ENCODE assay signal across 8 cellular contexts in genomic region chr6:30679765-30680535, GRCh38. TPM values are rescaled to one million over a fixed set of nuclear protein-coding genes. Genes with fewer than 3 reads are reported as not detected.
DNase-seq lines count a peak whose midpoint lies in the region; ATAC-seq, FAIRE-seq and TF ChIP-seq lines count a peak whose summit lies in the region.

No MANE protein-coding gene starts in this region.

- no peak overlapping the region for H3K18ac ChIP-seq in mesenchymal stem cell (ENCODE audit: low read depth in 1 of 2, low read length in 2 of 2)

- H3K4ac ChIP-seq in mesenchymal stem cell (ENCODE audit: low read depth in 1 of 2, low read length in 2 of 2) = no peak overlapping the region

- H3K14ac ChIP-seq in mesenchymal stem cell (ENCODE audit: low read length in 2 of 2) = no peak overlapping the region

- no TSS peak for BruUV-seq in GM12878 (replicated peaks; lab: Mats Ljungman, UMichigan)

- ATAC-seq in heart left ventricle (no peak), left ventricle myocardium superior (no peak), GM12878 (no peak), GM21423 (IDR thresholded peaks at IDR 0.05; ENCODE audit: unreplicated experiment) (no peak), HG03025 (IDR thresholded peaks at IDR 0.05; ENCODE audit: low FRiP score, unreplicated experiment) (no peak)

- CTCF ChIA-PET in GM12878 (lab: Yijun Ruan, JAX) = interaction anchor here (0.7 to 9.5 kb wide), 22 partner anchors 9 to 618 kb away, joined by 3 to 487 read pairs (median 5); partner anchors contain the start of genes MDC1, NRM, TUBB and VARS2

- RAD21 ChIA-PET in GM12878 (lab: Charles Lee; ENCODE audit: unreplicated experiment) = interaction anchor here (0.7 to 14.2 kb wide), 16 partner anchors 8 to 234 kb away, joined by 3 to 232 read pairs (median 6); partner anchors contain the start of genes ABCF1, MDC1, TUBB and VARS2

- H2BK120ac ChIP-seq in mesenchymal stem cell (ENCODE audit: low read depth, low read length) = no peak overlapping the region

- peaks cover 66% of the 10 kb centered on the region for H3K79me2 ChIP-seq in GM12878 (ENCODE audit: control insufficient read depth, insufficient read depth, low read length)

- H3K9ac ChIP-seq in GM12878 (ENCODE audit: control insufficient read depth, insufficient read depth, low read length) = peak overlapping the region; percentile 73
- peak overlapping the region; percentile 83 for H3K9ac ChIP-seq in mesenchymal stem cell (ENCODE audit: low read length)

- H3K36me3 ChIP-seq in heart left ventricle = peaks cover 0 to 63% (median 43%) of the 10 kb centered on the region in 9 donors
- H3K36me3 ChIP-seq in GM12878 (ENCODE audit: control insufficient read depth in 2 of 2, insufficient read depth in 2 of 2, low read length in 1 of 2) = peaks cover 10 to 24% of the 10 kb centered on the region in 2 experiments
- H3K36me3 ChIP-seq in mesenchymal stem cell (ENCODE audit: control insufficient read depth in 1 of 2, insufficient read depth in 2 of 2, low read depth in 1 of 2, low read length in 2 of 2) = peaks cover 56% of the 10 kb centered on the region in 2 experiments
- H3K36me3 ChIP-seq in vagina = peaks cover 0 to 30% of the 10 kb centered on the region in 2 donors

- no peak overlapping the region for H2AFZ ChIP-seq in GM12878 (ENCODE audit: control insufficient read depth, low read depth, low read length)
- H2AFZ ChIP-seq in mesenchymal stem cell (ENCODE audit: low read depth, low read length) = no peak overlapping the region

- H2BK15ac ChIP-seq in mesenchymal stem cell (ENCODE audit: low read depth, poor library complexity, severe bottlenecking) = peak overlapping the region; percentile 8

- H2BK5ac ChIP-seq in mesenchymal stem cell (ENCODE audit: low read depth, low read length, poor library complexity, severe bottlenecking) = no peak overlapping the region

- peaks cover 3% of the 10 kb centered on the region for H3K79me1 ChIP-seq in mesenchymal stem cell (replicated peaks; ENCODE audit: low read length, poor library complexity, severe bottlenecking)

- H4K8ac ChIP-seq in mesenchymal stem cell (ENCODE audit: low read length) = no peak overlapping the region

- no peak for TF ChIP-seq RAD21 in GM12878 (IDR thresholded peaks at IDR 0.05; ENCODE audit: insufficient read depth, low read depth, low read length)

- H3K4me3 ChIP-seq in heart left ventricle (peak overlapping the region in 6 of 12 donors; percentile 0 to 94 (median 26)), GM12878 (peak overlapping the region; percentile 100), mesenchymal stem cell (ENCODE audit: insufficient read depth in 1 of 2, low read depth in 1 of 2, low read length in 2 of 2) (peak overlapping the region in 1 of 2 experiments; percentile 70), vagina (peak overlapping the region; percentile 9 to 21)

- H3K27me3 ChIP-seq in heart left ventricle (no peaks in the 10 kb centered on the region), GM12878 (replicated peaks in 1 of 2; ENCODE audit: control insufficient read depth in 2 of 2, insufficient read depth in 2 of 2, low read length in 1 of 2) (no peaks in the 10 kb centered on the region), mesenchymal stem cell (ENCODE audit: control insufficient read depth in 1 of 2, insufficient read depth in 1 of 2, low read length in 2 of 2) (no peaks in the 10 kb centered on the region), vagina (no peaks in the 10 kb centered on the region)

- POLR2A ChIA-PET in GM12878 (lab: Charles Lee) = interaction anchor here (0.6 to 9.5 kb wide), 9 partner anchors 10 to 65 kb away, joined by 3 to 200 read pairs (median 8); partner anchors contain the start of genes MDC1, MRPS18B, NRM and PPP1R10

- no peak overlapping the region for H2AK5ac ChIP-seq in mesenchymal stem cell (ENCODE audit: low read length, severe bottlenecking)

- DNase-seq in heart left ventricle = no peak
- DNase-seq in left ventricle myocardium superior = no peak
- DNase-seq in GM12878 (ENCODE audit: low read depth, low spot score) = no peak
- DNase-seq in mesenchymal stem cell = no peak
- no peak for DNase-seq in vagina (ENCODE audit: extremely low spot score in 2 of 2)
- no peak for DNase-seq in iPS-NIHi7 (ENCODE audit: extremely low spot score)

- TF ChIP-seq EP300 in GM12878 (IDR thresholded peaks at IDR 0.05; ENCODE audit: borderline replicate concordance in 1 of 2, control insufficient read depth in 1 of 2, low read depth in 2 of 2, low read length in 2 of 2) = no peak

- H3K27ac ChIP-seq in heart left ventricle = peak overlapping the region in 7 of 12 donors; percentile 0 to 100 (median 32)
- H3K27ac ChIP-seq in GM12878 (ENCODE audit: control insufficient read depth, insufficient read depth) = peak overlapping the region; percentile 65
- H3K27ac ChIP-seq in mesenchymal stem cell (ENCODE audit: low read length, poor library complexity, severe bottlenecking) = peak overlapping the region; percentile 54
- H3K27ac ChIP-seq in vagina = peak overlapping the region; percentile 92

- TF ChIP-seq CTCF in heart left ventricle (IDR thresholded peaks at IDR 0.05) = no peak
- TF ChIP-seq CTCF in GM12878 (IDR thresholded peaks at IDR 0.05 in 2 of 3, conservative IDR thresholded peaks at IDR 0.05 in 1 of 3; ENCODE audit: control insufficient read depth in 2 of 3, extremely low read depth in 1 of 3, insufficient read depth in 1 of 3, low read depth in 3 of 3, low read length in 3 of 3) = no peak
- TF ChIP-seq CTCF in vagina (IDR thresholded peaks at IDR 0.05) = no peak

- TF ChIP-seq POLR2A in heart left ventricle (IDR thresholded peaks at IDR 0.05) = no peak
- no peak for TF ChIP-seq POLR2A in GM12878 (IDR thresholded peaks at IDR 0.05; ENCODE audit: low read depth, low read length)
- no peak for TF ChIP-seq POLR2A in vagina (IDR thresholded peaks at IDR 0.05)

- H3K9me3 ChIP-seq in heart left ventricle (no peaks in the 10 kb centered on the region), GM12878 (replicated peaks; ENCODE audit: control insufficient read depth, insufficient read depth, low read length) (no peaks in the 10 kb centered on the region), mesenchymal stem cell (ENCODE audit: control insufficient read depth, low read length) (no peaks in the 10 kb centered on the region), vagina (no peaks in the 10 kb centered on the region)

- no peak overlapping the region for H4K91ac ChIP-seq in mesenchymal stem cell (ENCODE audit: low read length)

- peaks cover 5% of the 10 kb centered on the region; the same call in 1 of the 2 replicates for H4K20me1 ChIP-seq in GM12878 (ENCODE audit: control insufficient read depth, insufficient read depth)

- no peak for FAIRE-seq in GM12878 (lab: Jason Lieb, UNC)

- intact Hi-C loops in heart left ventricle (cut with DNase I) = loop anchor here (1.0 to 10.0 kb wide), 14 partner anchors 42 to 405 kb away; partner anchors contain the start of genes DDR1 (in 3 of the 10) and HLA-E (in 3 of the 10)
- intact Hi-C loops in left ventricle myocardium superior (cut with micrococcal nuclease) = loop anchor here (2.0 kb wide), 1 partner anchor 43 kb away; no protein-coding TSS in a partner anchor
- intact Hi-C loops in GM12878 (cut with micrococcal nuclease; ENCODE audit: unreplicated experiment) = loop anchor here (1.0 to 5.0 kb wide), 4 partner anchors 42 to 197 kb away; no protein-coding TSS in a partner anchor
- intact Hi-C loops in vagina (cut with DNase I) = loop anchor here (1.0 to 10.0 kb wide), 3 partner anchors 42 to 205 kb away; partner anchors contain the start of genes DDR1, MRPS18B and PPP1R10

- WGBS in heart left ventricle, 4 donors = 58 to 70% (median 69%) methylated on average over 7 of the region's 7 CpGs
- 2% methylated on average over 7 of the region's 7 CpGs for WGBS in GM12878 (ENCODE audit: insufficient coverage, insufficient replicate concordance, low lambda C conversion rate, missing lambda C conversion rate)
- WGBS in mesenchymal stem cell = 74% methylated on average over 5 of the region's 7 CpGs

- no peak overlapping the region for H2BK12ac ChIP-seq in mesenchymal stem cell (ENCODE audit: low read length in 2 of 2)

- in situ Hi-C loops in GM12878 (cut with MboI) = loop anchor here (5.0 kb wide), 2 partner anchors 37 to 142 kb away; partner anchors contain the start of gene MDC1

- SMC1A ChIA-PET in GM12878 (lab: Charles Lee; ENCODE audit: uncharacterized antibody, unreplicated experiment) = interaction anchor here (0.8 to 11.3 kb wide), 13 partner anchors 8 to 400 kb away, joined by 3 to 265 read pairs (median 4); partner anchors contain the start of genes MDC1, MRPS18B, TUBB and VARS2

- H3K4me1 ChIP-seq in heart left ventricle (peaks cover 0 to 61% (median 44%) of the 10 kb centered on the region in 12 donors), GM12878 (ENCODE audit: control insufficient read depth, insufficient read depth, low read length) (peaks cover 8% of the 10 kb centered on the region), mesenchymal stem cell (ENCODE audit: control insufficient read depth, insufficient read depth, low read depth, low read length) (peaks cover 21% of the 10 kb centered on the region), vagina (peaks cover 68% of the 10 kb centered on the region)

- no peak overlapping the region for H3K23ac ChIP-seq in mesenchymal stem cell (ENCODE audit: low read length in 2 of 2)

- H3K4me2 ChIP-seq in GM12878 (ENCODE audit: control insufficient read depth, insufficient read depth) (peak overlapping the region; percentile 89), mesenchymal stem cell (ENCODE audit: low read length, poor library complexity, severe bottlenecking) (peak overlapping the region; percentile 61)

RNA-seq across cellular contexts. Expression of gene PPP1R18, which starts 6.5 kb away (rescaled TPM):
- total RNA-seq in heart left ventricle = 10 to 100 TPM; 11.9 to 77.2 (median 18.5) TPM
- polyA plus RNA-seq in heart left ventricle = 10 to 100 TPM; 19.4 to 21.8 TPM
- total RNA-seq in left ventricle myocardium superior = 15.0 TPM
- 22.8 and 29.5 TPM in 2 replicates for total RNA-seq in GM12878 (2013; cell fraction: nucleolus; rRNA removed)
- 47.4 and 51.3 TPM in 2 replicates for total RNA-seq in GM12878 (2014; rRNA removed)
- 50.4 and 54.0 TPM in 2 replicates for total RNA-seq in GM12878 (2014; rRNA removed; fragmentation: Illumina TruSeq; extraction: Trizol)
- total RNA-seq in GM12878 (2021) = 99.2 and 100 TPM in 2 replicates
- polyA plus RNA-seq in GM12878 (2011; ENCODE audit: low read depth) = 49.7 TPM
- 78.3 and 114 TPM in 2 replicates for polyA plus RNA-seq in GM12878 (2011; rRNA removed)
- polyA plus RNA-seq in GM12878 (2011; cell fraction: cytosol; rRNA removed) = 131 and 175 TPM in 2 replicates
- 99.1 and 214 TPM in 2 replicates for polyA plus RNA-seq in GM12878 (2011; cell fraction: nucleus; rRNA removed)
- polyA plus RNA-seq in GM12878 (2012) = 67.6 and 89.2 TPM in 2 replicates
- 109 and 119 TPM in 2 replicates for polyA plus RNA-seq in GM12878 (2014; fragmentation: Illumina TruSeq; extraction: Trizol)
- 10 to 100 TPM; 21.0 to 24.0 TPM for polyA plus RNA-seq in GM12878 (2014; fragmentation: Nextera tagmentation; extraction: Ambion mirVana)
- polyA plus RNA-seq in GM12878 (2014; rRNA removed) = 72.3 and 86.2 TPM in 2 replicates
- 10 to 100 TPM; 46.3 to 50.7 TPM for polyA plus RNA-seq in GM12878 (2016; fragmentation: Nextera tagmentation; extraction: Ambion mirVana)
- polyA minus RNA-seq in GM12878 (2011; rRNA and poly(A)+ RNA removed) = 72.3 and 129 TPM in 2 replicates
- 43.0 and 45.0 TPM in 2 replicates for polyA minus RNA-seq in GM12878 (2011; cell fraction: cytosol; rRNA and poly(A)+ RNA removed)
- polyA minus RNA-seq in GM12878 (2011; cell fraction: nucleus; rRNA and poly(A)+ RNA removed) = 18.4 and 63.2 TPM in 2 replicates
- polyA plus RNA-seq in mesenchymal stem cell (2013, experiment 1 of 2) = 156 TPM
- polyA plus RNA-seq in mesenchymal stem cell (2013, experiment 2 of 2) = 153 TPM
- 42.5 TPM for total RNA-seq in vagina

RNA-seq across cellular contexts. Expression of gene DHX16, which starts 7.1 kb away (rescaled TPM):
- 10 to 100 TPM; 17.6 to 26.1 (median 21.0) TPM for total RNA-seq in heart left ventricle
- 10 to 100 TPM; 16.1 to 39.4 TPM for polyA plus RNA-seq in heart left ventricle
- total RNA-seq in left ventricle myocardium superior = 20.2 TPM
- 26.0 and 31.3 TPM in 2 replicates for total RNA-seq in GM12878 (2013; cell fraction: nucleolus; rRNA removed)
- total RNA-seq in GM12878 (2014; rRNA removed) = 39.5 and 40.0 TPM in 2 replicates
- total RNA-seq in GM12878 (2014; rRNA removed; fragmentation: Illumina TruSeq; extraction: Trizol) = 35.6 and 38.1 TPM in 2 replicates
- total RNA-seq in GM12878 (2021) = 30.3 and 31.8 TPM in 2 replicates
- polyA plus RNA-seq in GM12878 (2011; ENCODE audit: low read depth) = 11.4 TPM
- 27.5 and 36.3 TPM in 2 replicates for polyA plus RNA-seq in GM12878 (2011; rRNA removed)
- polyA plus RNA-seq in GM12878 (2011; cell fraction: cytosol; rRNA removed) = 47.8 and 51.2 TPM in 2 replicates
- 97.9 and 117 TPM in 2 replicates for polyA plus RNA-seq in GM12878 (2011; cell fraction: nucleus; rRNA removed)
- polyA plus RNA-seq in GM12878 (2012) = 19.2 and 23.7 TPM in 2 replicates
- 26.8 and 41.0 TPM in 2 replicates for polyA plus RNA-seq in GM12878 (2014; fragmentation: Illumina TruSeq; extraction: Trizol)
- 10 to 100 TPM; 10.1 to 17.7 TPM for polyA plus RNA-seq in GM12878 (2014; fragmentation: Nextera tagmentation; extraction: Ambion mirVana)
- polyA plus RNA-seq in GM12878 (2014; rRNA removed) = 38.4 and 41.4 TPM in 2 replicates
- 10 to 100 TPM; 40.3 to 41.4 TPM for polyA plus RNA-seq in GM12878 (2016; fragmentation: Nextera tagmentation; extraction: Ambion mirVana)
- 41.6 and 44.4 TPM in 2 replicates for polyA minus RNA-seq in GM12878 (2011; rRNA and poly(A)+ RNA removed)
- polyA minus RNA-seq in GM12878 (2011; cell fraction: cytosol; rRNA and poly(A)+ RNA removed) = 11.2 and 16.0 TPM in 2 replicates
- 13.4 and 21.2 TPM in 2 replicates for polyA minus RNA-seq in GM12878 (2011; cell fraction: nucleus; rRNA and poly(A)+ RNA removed)
- polyA plus RNA-seq in mesenchymal stem cell (2013, experiment 1 of 2) = 18.7 TPM
- polyA plus RNA-seq in mesenchymal stem cell (2013, experiment 2 of 2) = 18.8 TPM
- total RNA-seq in vagina = 24.8 TPM

RNA-seq across cellular contexts. Expression of gene NRM, which starts 10.8 kb away (rescaled TPM):
- total RNA-seq in heart left ventricle = 1 to 10 TPM; 2.2 to 9.6 (median 3.9) TPM
- polyA plus RNA-seq in heart left ventricle = 1 to 10 TPM; 5.6 to 8.6 TPM
- total RNA-seq in left ventricle myocardium superior = 4.6 TPM
- total RNA-seq in GM12878 (2013; cell fraction: nucleolus; rRNA removed) = 8.0 and 11.2 TPM in 2 replicates
- total RNA-seq in GM12878 (2014; rRNA removed) = 14.8 and 17.7 TPM in 2 replicates
- total RNA-seq in GM12878 (2014; rRNA removed; fragmentation: Illumina TruSeq; extraction: Trizol) = 14.7 and 15.4 TPM in 2 replicates
- total RNA-seq in GM12878 (2021) = 39.0 and 39.3 TPM in 2 replicates
- polyA plus RNA-seq in GM12878 (2011; ENCODE audit: low read depth) = 23.2 TPM
- polyA plus RNA-seq in GM12878 (2011; rRNA removed) = 7.6 and 18.7 TPM in 2 replicates
- 34.1 and 36.4 TPM in 2 replicates for polyA plus RNA-seq in GM12878 (2011; cell fraction: cytosol; rRNA removed)
- 33.6 and 35.9 TPM in 2 replicates for polyA plus RNA-seq in GM12878 (2011; cell fraction: nucleus; rRNA removed)
- polyA plus RNA-seq in GM12878 (2012) = 27.9 and 34.0 TPM in 2 replicates
- polyA plus RNA-seq in GM12878 (2014; fragmentation: Illumina TruSeq; extraction: Trizol) = 35.8 and 46.7 TPM in 2 replicates
- polyA plus RNA-seq in GM12878 (2014; fragmentation: Nextera tagmentation; extraction: Ambion mirVana) = 10 to 100 TPM; 19.1 to 23.7 TPM
- 34.3 and 35.7 TPM in 2 replicates for polyA plus RNA-seq in GM12878 (2014; rRNA removed)
- polyA plus RNA-seq in GM12878 (2016; fragmentation: Nextera tagmentation; extraction: Ambion mirVana) = 10 to 100 TPM; 36.6 to 37.5 TPM
- 23.8 and 25.7 TPM in 2 replicates for polyA minus RNA-seq in GM12878 (2011; rRNA and poly(A)+ RNA removed)
- polyA minus RNA-seq in GM12878 (2011; cell fraction: cytosol; rRNA and poly(A)+ RNA removed) = 16.0 and 18.4 TPM in 2 replicates
- 16.1 and 27.7 TPM in 2 replicates for polyA minus RNA-seq in GM12878 (2011; cell fraction: nucleus; rRNA and poly(A)+ RNA removed)
- polyA plus RNA-seq in mesenchymal stem cell (2013, experiment 1 of 2) = 35.3 TPM
- 36.1 TPM for polyA plus RNA-seq in mesenchymal stem cell (2013, experiment 2 of 2)
- 6.1 TPM for total RNA-seq in vagina

RNA-seq across cellular contexts. Expression of gene C6orf136, which starts 33.0 kb away (rescaled TPM):
- total RNA-seq in heart left ventricle (10 to 100 TPM; 27.9 to 58.9 (median 47.4) TPM), left ventricle myocardium superior (54.9 TPM), GM12878 (2014; rRNA removed) (11.4 and 13.5 TPM in 2 replicates), GM12878 (2014; rRNA removed; fragmentation: Illumina TruSeq; extraction: Trizol) (5.2 and 7.0 TPM in 2 replicates), GM12878 (2021) (24.1 and 27.5 TPM in 2 replicates), vagina (15.7 TPM)
- polyA plus RNA-seq in heart left ventricle (10 to 100 TPM; 46.0 to 79.3 TPM), GM12878 (2011; rRNA removed) (5.2 and 11.0 TPM in 2 replicates), GM12878 (2014; fragmentation: Illumina TruSeq; extraction: Trizol) (14.5 and 18.1 TPM in 2 replicates), GM12878 (2014; fragmentation: Nextera tagmentation; extraction: Ambion mirVana) (10 to 100 TPM in 1 of 2 experiments, 1 to 10 TPM in 1; 10.0 to 14.6 TPM), GM12878 (2014; rRNA removed) (21.1 and 23.7 TPM in 2 replicates), GM12878 (2016; fragmentation: Nextera tagmentation; extraction: Ambion mirVana) (10 to 100 TPM; 15.3 to 15.7 TPM)
- 9.6 and 12.2 TPM in 2 replicates for total RNA-seq in GM12878 (2013; cell fraction: nucleolus; rRNA removed)
- polyA plus RNA-seq in GM12878 (2011; ENCODE audit: low read depth) = 9.4 TPM
- polyA plus RNA-seq in GM12878 (2011; cell fraction: cytosol; rRNA removed) = 17.4 and 19.0 TPM in 2 replicates
- 45.0 and 55.7 TPM in 2 replicates for polyA plus RNA-seq in GM12878 (2011; cell fraction: nucleus; rRNA removed)
- 11.6 and 18.9 TPM in 2 replicates for polyA plus RNA-seq in GM12878 (2012)
- 9.5 and 12.1 TPM in 2 replicates for polyA minus RNA-seq in GM12878 (2011; rRNA and poly(A)+ RNA removed)
- 7.4 and 8.3 TPM in 2 replicates for polyA minus RNA-seq in GM12878 (2011; cell fraction: cytosol; rRNA and poly(A)+ RNA removed)
- polyA minus RNA-seq in GM12878 (2011; cell fraction: nucleus; rRNA and poly(A)+ RNA removed) = 10.5 and 10.9 TPM in 2 replicates
- polyA plus RNA-seq in mesenchymal stem cell (2013, experiment 1 of 2) = 13.6 TPM
- polyA plus RNA-seq in mesenchymal stem cell (2013, experiment 2 of 2) = 14.4 TPM

RNA-seq across cellular contexts. Expression of gene MDC1, which starts 37.1 kb away (rescaled TPM):
- total RNA-seq in heart left ventricle (10 to 100 TPM; 10.6 to 25.0 (median 17.5) TPM), left ventricle myocardium superior (13.2 TPM), GM12878 (2014; rRNA removed) (11.9 and 12.9 TPM in 2 replicates), GM12878 (2014; rRNA removed; fragmentation: Illumina TruSeq; extraction: Trizol) (12.4 and 12.5 TPM in 2 replicates), GM12878 (2021) (62.5 and 66.9 TPM in 2 replicates), vagina (12.3 TPM)
- polyA plus RNA-seq in heart left ventricle (10 to 100 TPM in 1 of 2 donors, 1 to 10 TPM in 1; 8.6 to 13.9 TPM), GM12878 (2011; rRNA removed) (6.8 and 14.8 TPM in 2 replicates), GM12878 (2014; fragmentation: Illumina TruSeq; extraction: Trizol) (52.7 and 53.6 TPM in 2 replicates), GM12878 (2014; fragmentation: Nextera tagmentation; extraction: Ambion mirVana) (1 to 10 TPM; 5.1 to 6.5 TPM), GM12878 (2014; rRNA removed) (30.1 and 33.3 TPM in 2 replicates), GM12878 (2016; fragmentation: Nextera tagmentation; extraction: Ambion mirVana) (10 to 100 TPM; 31.1 to 36.2 TPM)
- 15.3 and 21.3 TPM in 2 replicates for total RNA-seq in GM12878 (2013; cell fraction: nucleolus; rRNA removed)
- polyA plus RNA-seq in GM12878 (2011; ENCODE audit: low read depth) = 30.8 TPM
- 18.4 and 23.7 TPM in 2 replicates for polyA plus RNA-seq in GM12878 (2011; cell fraction: cytosol; rRNA removed)
- polyA plus RNA-seq in GM12878 (2011; cell fraction: nucleus; rRNA removed) = 68.0 and 73.9 TPM in 2 replicates
- polyA plus RNA-seq in GM12878 (2012) = 36.6 and 43.4 TPM in 2 replicates
- polyA minus RNA-seq in GM12878 (2011; rRNA and poly(A)+ RNA removed) = 17.6 and 22.5 TPM in 2 replicates
- 8.5 and 20.0 TPM in 2 replicates for polyA minus RNA-seq in GM12878 (2011; cell fraction: cytosol; rRNA and poly(A)+ RNA removed)
- 7.4 and 14.4 TPM in 2 replicates for polyA minus RNA-seq in GM12878 (2011; cell fraction: nucleus; rRNA and poly(A)+ RNA removed)
- polyA plus RNA-seq in mesenchymal stem cell (2013, experiment 1 of 2) = 9.8 TPM
- 8.6 TPM for polyA plus RNA-seq in mesenchymal stem cell (2013, experiment 2 of 2)

Comparison
In these comparisons a context has a peak if more than half of its experiments do, and no peak if none do; other contexts are left out.
1. H3K27ac ChIP-seq: peak in every context shown above with its lines; median percentile 92 in vagina; 65 in GM12878; 54 in mesenchymal stem cell; 32 in heart left ventricle.